Comparison of ENCODE assay signal across 8 cellular contexts in the genomic region with DNA sequence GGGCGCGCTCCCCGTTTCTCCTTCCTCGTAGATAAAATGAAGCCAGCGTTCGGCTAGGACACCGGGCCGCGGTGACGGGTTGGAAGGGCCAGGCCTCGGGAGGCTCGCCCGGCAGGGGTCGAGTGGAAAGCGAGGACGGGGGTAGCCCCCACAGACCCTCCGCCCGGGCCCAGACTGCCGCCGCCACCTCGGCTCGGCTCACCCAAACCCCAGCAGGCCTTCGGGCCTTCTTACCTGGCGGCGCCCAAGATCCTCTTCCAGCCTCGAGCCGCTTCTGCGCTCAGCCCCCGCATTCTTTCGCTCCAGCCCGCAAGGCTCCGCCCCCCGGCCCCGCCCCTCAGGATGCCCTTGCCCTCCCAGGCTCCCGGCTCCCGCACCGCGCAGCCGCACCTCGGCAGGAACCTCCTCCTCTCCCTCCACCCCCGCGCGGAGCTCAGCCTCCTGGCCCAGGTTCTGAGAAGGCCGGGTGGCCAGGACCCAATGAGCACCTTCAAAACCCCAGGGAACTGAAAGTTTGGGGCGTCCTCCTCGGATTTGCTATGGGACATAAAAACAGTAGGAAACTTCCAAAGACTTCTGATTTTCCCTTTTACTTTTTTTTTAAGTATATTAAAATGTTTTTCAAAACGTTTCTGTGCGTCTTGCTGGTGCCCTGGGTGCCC. TPM values are rescaled to one million over a fixed set of nuclear protein-coding genes. Genes with fewer than 3 reads are reported as not detected.
A peak's percentile ranks its signal among the peaks of the same experiment; 100 is the strongest.
DNase-seq lines count a peak whose midpoint lies in the region; ATAC-seq and TF ChIP-seq lines count a peak whose summit lies in the region.

A gene with protein sequence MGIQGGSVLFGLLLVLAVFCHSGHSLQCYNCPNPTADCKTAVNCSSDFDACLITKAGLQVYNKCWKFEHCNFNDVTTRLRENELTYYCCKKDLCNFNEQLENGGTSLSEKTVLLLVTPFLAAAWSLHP (minus strand): TSS at position 276 of the 662 bp plus-strand sequence. CDS start 13,978 bp downstream, outside the sequence.

- DNase-seq in CD8-positive, alpha-beta T cell = peak; percentile 70 to 92 (median 87)
- DNase-seq in HS-27A (ENCODE audit: low read depth) (peak; percentile 86), NOMO-1 (lab: John Stamatoyannopoulos, UW; ENCODE audit: unreplicated experiment in 2 of 2) (peak; percentile 7 to 12), medulla oblongata (ENCODE audit: extremely low spot score) (peak; percentile 93)
- peak; percentile 66 to 79 (median 71) for DNase-seq in activated CD8-positive, alpha-beta memory T cell treated with anti-CD3 and anti-CD28 coated beads for 48 hours (ENCODE audit: low read depth in 2 of 3, low spot score in 2 of 3)
- peak; percentile 84 to 90 (median 86) for DNase-seq in effector memory CD4-positive, alpha-beta T cell
- peak; percentile 80 to 92 (median 83) for DNase-seq in stimulated activated CD4-positive, alpha-beta T cell treated with anti-CD3 and anti-CD28 coated beads, TNF-alpha, amount 100 ng/mL, for 48 hours (ENCODE audit: low read depth in 3 of 3)

- H3K9me3 Mint-ChIP-seq in CD8-positive, alpha-beta T cell = no peaks in the 10 kb centered on the region

- peak within 1 kb of the TSS; percentile 54 for H3K27ac ChIP-seq in CD8-positive, alpha-beta T cell (ENCODE audit: low read depth, low read length)
- H3K27ac ChIP-seq in effector memory CD4-positive, alpha-beta T cell (ENCODE audit: insufficient read depth, low read length, poor library complexity, severe bottlenecking) = peak within 1 kb of the TSS; percentile 77

- H3K4me1 ChIP-seq in CD8-positive, alpha-beta T cell (ENCODE audit: insufficient read depth, low read length) = peaks cover 11% of the 10 kb centered on the region
- H3K4me1 ChIP-seq in effector memory CD4-positive, alpha-beta T cell (ENCODE audit: control insufficient read depth, insufficient read depth, low read length, poor library complexity, severe bottlenecking) = peaks cover 9% of the 10 kb centered on the region

- H3K4me3 ChIP-seq in CD8-positive, alpha-beta T cell (ENCODE audit: low read depth, low read length) = peak within 1 kb of the TSS; percentile 82
- H3K4me3 ChIP-seq in effector memory CD4-positive, alpha-beta T cell (ENCODE audit: insufficient read depth, low read depth, low read length, poor library complexity, severe bottlenecking) = peak within 1 kb of the TSS; percentile 87

- POLR2A ChIA-PET in CD8-positive, alpha-beta T cell (lab: Charles Lee) = interaction anchor here (0.6 to 0.8 kb wide), 3 partner anchors 31 to 575 kb away, joined by 3 to 5 read pairs (median 3); partner anchors contain the start of gene CSTF3

- intact Hi-C loops in CD8-positive, alpha-beta T cell (cut with DNase I, micrococcal nuclease) = loop anchor here (1.0 to 2.0 kb wide), 4 partner anchors 35 to 479 kb away; partner anchors contain the start of genes C11orf91 (in 2 of the 2), FBXO3 (in 1 of the 2) and HIPK3 (in 1 of the 2)

- H3K4me3 Mint-ChIP-seq in CD8-positive, alpha-beta T cell = peak within 1 kb of the TSS; percentile 91

- ATAC-seq in CD8-positive, alpha-beta T cell = peak; percentile 86
- peak; percentile 53 for ATAC-seq in GM19467 (IDR thresholded peaks at IDR 0.05; ENCODE audit: unreplicated experiment)

- peaks cover 6% of the 10 kb centered on the region for H3K36me3 Mint-ChIP-seq in CD8-positive, alpha-beta T cell

- H3K27ac Mint-ChIP-seq in CD8-positive, alpha-beta T cell = peak within 1 kb of the TSS; percentile 78

- no peaks in the 10 kb centered on the region for H3K36me3 ChIP-seq in CD8-positive, alpha-beta T cell (ENCODE audit: insufficient read depth, low read length)
- no peaks in the 10 kb centered on the region for H3K36me3 ChIP-seq in effector memory CD4-positive, alpha-beta T cell (ENCODE audit: control insufficient read depth, insufficient read depth, low read length)

- no peaks in the 10 kb centered on the region for H3K9me3 ChIP-seq in CD8-positive, alpha-beta T cell (ENCODE audit: low read length)
- H3K9me3 ChIP-seq in effector memory CD4-positive, alpha-beta T cell (ENCODE audit: control insufficient read depth, low read length) = no peaks in the 10 kb centered on the region

- H3K27me3 Mint-ChIP-seq in CD8-positive, alpha-beta T cell (ENCODE audit: low read depth) = no peaks in the 10 kb centered on the region

- no peaks in the 10 kb centered on the region for H3K27me3 ChIP-seq in CD8-positive, alpha-beta T cell (ENCODE audit: insufficient read depth, low read length)
- no peaks in the 10 kb centered on the region for H3K27me3 ChIP-seq in effector memory CD4-positive, alpha-beta T cell (replicated peaks; ENCODE audit: control insufficient read depth, insufficient read depth, low read length, poor library complexity, severe bottlenecking)

- TF ChIP-seq CTCF in CD8-positive, alpha-beta T cell (IDR thresholded peaks at IDR 0.05) = no peak

- CTCF ChIA-PET in CD8-positive, alpha-beta T cell (lab: Charles Lee) = interaction anchor here (0.6 to 2.1 kb wide), 5 partner anchors 21 to 934 kb away, joined by 3 to 6 read pairs (median 3); no protein-coding TSS in a partner anchor

- H3K4me1 Mint-ChIP-seq in CD8-positive, alpha-beta T cell (ENCODE audit: low read depth) = peaks cover 31% of the 10 kb centered on the region

RNA-seq across cellular contexts. Expression of the gene that starts here (rescaled TPM):
- total RNA-seq in CD8-positive, alpha-beta T cell = 10 to 100 TPM; 31.0 to 34.5 TPM

Comparison
In these comparisons a context has a peak if more than half of its experiments do, and no peak if none do; other contexts are left out.
1. Peak in every context shown above with its lines: DNase-seq, ATAC-seq, H3K4me3 ChIP-seq and H3K27ac ChIP-seq.
2. DNase-seq: peak in every context shown above with its lines; median percentile 93 in medulla oblongata; 87 in CD8-positive, alpha-beta T cell; 86 in HS-27A; 86 in effector memory CD4-positive, alpha-beta T cell; 83 in stimulated activated CD4-positive, alpha-beta T cell treated with anti-CD3 and anti-CD28 coated beads, TNF-alpha, amount 100 ng/mL, for 48 hours; 71 in activated CD8-positive, alpha-beta memory T cell treated with anti-CD3 and anti-CD28 coated beads for 48 hours; 10 in NOMO-1.